In the genomic region with DNA sequence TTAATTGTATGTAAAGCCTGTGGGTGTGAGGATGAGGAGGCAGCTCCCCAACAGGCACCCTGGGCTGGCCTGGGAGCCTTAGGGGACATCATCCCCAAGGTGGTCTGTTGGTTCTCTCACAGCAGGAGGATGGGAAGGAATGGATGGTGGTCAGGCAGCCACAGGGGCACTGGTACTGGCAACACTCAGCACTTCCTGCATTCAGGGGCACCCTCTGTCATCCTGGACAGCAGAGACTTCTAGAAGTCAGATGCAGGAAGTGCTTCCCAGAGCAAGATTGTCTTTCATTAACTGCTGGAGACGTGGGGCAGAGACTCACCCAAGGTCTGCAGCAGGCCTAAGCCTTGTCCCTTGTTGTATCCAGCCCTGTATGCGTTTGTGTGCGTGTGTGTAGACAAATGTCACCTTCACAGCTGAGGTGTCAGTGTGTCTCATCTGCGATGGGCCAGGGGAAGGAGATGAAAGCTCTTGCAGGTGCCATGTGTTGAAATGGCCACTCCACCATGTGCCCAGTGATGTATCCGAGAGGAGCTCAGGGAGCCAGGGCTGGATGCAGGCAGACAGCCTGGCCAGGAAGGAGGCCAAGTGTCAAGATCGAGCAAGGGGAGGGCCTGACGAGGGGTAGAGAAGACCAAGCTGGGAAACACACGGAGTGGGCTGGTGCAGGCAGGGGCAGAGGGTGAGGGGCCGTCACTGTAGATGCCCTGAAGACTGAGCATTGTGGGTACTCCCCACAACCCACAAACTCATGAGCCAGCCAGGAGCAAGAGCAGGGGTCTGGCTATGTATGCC, we compare ENCODE assay signal across 11 cellular contexts.
DNase-seq lines count a peak whose midpoint lies in the region; ATAC-seq and TF ChIP-seq lines count a peak whose summit lies in the region.
"Had no signal": no experiment of that assay in that cellular context is flagged by ENCODE, and none has a peak within 500 bp of the region (broad histone marks: within the 10 kb centered on the region; RNA-seq: fewer than 3 reads in every experiment).

No MANE protein-coding gene starts in this region.

- intact Hi-C loops in activated CD8-positive, alpha-beta T cell treated with anti-CD3 and anti-CD28 coated beads for 36 hours (cut with micrococcal nuclease): no loop called here
- intact Hi-C loops in left ventricle myocardium inferior (cut with micrococcal nuclease): no loop called here

- ATAC-seq in activated CD8-positive, alpha-beta T cell treated with anti-CD3 and anti-CD28 coated beads for 36 hours: peak; percentile 19
- ATAC-seq in stimulated activated naive B cell treated with anti-CD40 and anti-IgM and Interleukin-4, amounts not matched to agents 10 μg/mL and 1 μg/mL and 100 μg/mL, for 72 hours (replicated peaks): no peak
- ATAC-seq: GM23338 had no signal

- TF ChIP-seq CTCF in activated CD8-positive, alpha-beta T cell treated with anti-CD3 and anti-CD28 coated beads for 36 hours (IDR thresholded peaks at IDR 0.05): no peak
- no peak for TF ChIP-seq CTCF in left ventricle myocardium inferior (IDR thresholded peaks at IDR 0.05; ENCODE audit: borderline replicate concordance)
- no peak for TF ChIP-seq CTCF in coronary artery (IDR thresholded peaks at IDR 0.05)

- H3K27me3 Mint-ChIP-seq in T-helper 1 cell treated with Interleukin-12 subunit alpha and Interleukin-12 subunit beta and Interleukin-4 antibody, amounts not matched to agents 30 μg/mL and 1 μg/mL, for 36 hours (ENCODE audit: low read depth): no peaks in the 10 kb centered on the region
- H3K27me3 Mint-ChIP-seq in activated CD8-positive, alpha-beta T cell treated with anti-CD3 and anti-CD28 coated beads for 36 hours: no peaks in the 10 kb centered on the region
- H3K27me3 Mint-ChIP-seq in stimulated activated naive B cell treated with anti-CD40 and anti-IgM and Interleukin-4, amounts not matched to agents 10 μg/mL and 1 μg/mL and 100 μg/mL, for 72 hours: no peaks in the 10 kb centered on the region

- CTCF ChIA-PET in activated CD8-positive, alpha-beta T cell treated with anti-CD3 and anti-CD28 coated beads for 36 hours (lab: Charles Lee): interaction anchor here (1.1 to 2.0 kb wide), 4 partner anchors 10 to 172 kb away, joined by 3 to 7 read pairs (median 4); no protein-coding TSS in a partner anchor

- no peaks in the 10 kb centered on the region for H3K36me3 ChIP-seq in left ventricle myocardium inferior

- peak overlapping the region; percentile 53 for H3K27ac Mint-ChIP-seq in T-helper 1 cell treated with Interleukin-12 subunit alpha and Interleukin-12 subunit beta and Interleukin-4 antibody, amounts not matched to agents 30 μg/mL and 1 μg/mL, for 36 hours
- H3K27ac Mint-ChIP-seq in activated CD8-positive, alpha-beta T cell treated with anti-CD3 and anti-CD28 coated beads for 36 hours: peak overlapping the region; percentile 70
- peak overlapping the region; percentile 68 for H3K27ac Mint-ChIP-seq in stimulated activated naive B cell treated with anti-CD40 and anti-IgM and Interleukin-4, amounts not matched to agents 10 μg/mL and 1 μg/mL and 100 μg/mL, for 72 hours
- H3K27ac Mint-ChIP-seq: GM23338 had no signal

- POLR2A ChIA-PET in activated CD8-positive, alpha-beta T cell treated with anti-CD3 and anti-CD28 coated beads for 36 hours (lab: Charles Lee): interaction anchor here (1.1 kb wide), 1 partner anchor 10 kb away, joined by 3 read pairs; no protein-coding TSS in a partner anchor

- no peaks in the 10 kb centered on the region for H3K36me3 Mint-ChIP-seq in T-helper 1 cell treated with Interleukin-12 subunit alpha and Interleukin-12 subunit beta and Interleukin-4 antibody, amounts not matched to agents 30 μg/mL and 1 μg/mL, for 36 hours (ENCODE audit: low read depth)
- H3K36me3 Mint-ChIP-seq in activated CD8-positive, alpha-beta T cell treated with anti-CD3 and anti-CD28 coated beads for 36 hours (ENCODE audit: low read depth): peaks cover 1% of the 10 kb centered on the region
- no peaks in the 10 kb centered on the region for H3K36me3 Mint-ChIP-seq in stimulated activated naive B cell treated with anti-CD40 and anti-IgM and Interleukin-4, amounts not matched to agents 10 μg/mL and 1 μg/mL and 100 μg/mL, for 72 hours

- H3K27me3 ChIP-seq in left ventricle myocardium inferior (ENCODE audit: low read depth): no peaks in the 10 kb centered on the region
- H3K27me3 ChIP-seq: testis had no signal

- no peaks in the 10 kb centered on the region for H3K9me3 ChIP-seq in left ventricle myocardium inferior (replicated peaks)
- H3K9me3 ChIP-seq: testis had no signal

- H3K4me1 ChIP-seq in left ventricle myocardium inferior: peaks cover 98% of the 10 kb centered on the region

- H3K9me3 Mint-ChIP-seq in T-helper 1 cell treated with Interleukin-12 subunit alpha and Interleukin-12 subunit beta and Interleukin-4 antibody, amounts not matched to agents 30 μg/mL and 1 μg/mL, for 36 hours: no peaks in the 10 kb centered on the region
- H3K9me3 Mint-ChIP-seq in activated CD8-positive, alpha-beta T cell treated with anti-CD3 and anti-CD28 coated beads for 36 hours: no peaks in the 10 kb centered on the region
- H3K9me3 Mint-ChIP-seq in stimulated activated naive B cell treated with anti-CD40 and anti-IgM and Interleukin-4, amounts not matched to agents 10 μg/mL and 1 μg/mL and 100 μg/mL, for 72 hours: no peaks in the 10 kb centered on the region
- H3K9me3 Mint-ChIP-seq: GM23338 had no signal

- H3K4me3 Mint-ChIP-seq in T-helper 1 cell treated with Interleukin-12 subunit alpha and Interleukin-12 subunit beta and Interleukin-4 antibody, amounts not matched to agents 30 μg/mL and 1 μg/mL, for 36 hours: no peak overlapping the region
- no peak overlapping the region for H3K4me3 Mint-ChIP-seq in activated CD8-positive, alpha-beta T cell treated with anti-CD3 and anti-CD28 coated beads for 36 hours
- H3K4me3 Mint-ChIP-seq in stimulated activated naive B cell treated with anti-CD40 and anti-IgM and Interleukin-4, amounts not matched to agents 10 μg/mL and 1 μg/mL and 100 μg/mL, for 72 hours: no peak overlapping the region
- H3K4me3 Mint-ChIP-seq: GM23338 had no signal

- DNase-seq in T-helper 1 cell (no peak), left ventricle myocardium inferior (no peak), NCI-H1436 (lab: John Stamatoyannopoulos, UW) (no peak), coronary artery (ENCODE audit: low spot score) (no peak)
- peak; percentile 18 for DNase-seq in activated CD8-positive, alpha-beta T cell treated with anti-CD3 and anti-CD28 coated beads for 36 hours
- no peak for DNase-seq in stimulated activated naive B cell treated with anti-CD40 and anti-IgM and Interleukin-4, amounts not matched to agents 10 μg/mL and 1 μg/mL and 100 μg/mL, for 72 hours
- DNase-seq in NK-92 treated with Interleukin-12 subunit alpha and Interleukin-12 subunit beta, amount 100 ng/mL, for 24 hours (lab: John Stamatoyannopoulos, UW): no peak
- DNase-seq: NCI-H1048, testis had no signal

- H3K4me3 ChIP-seq in left ventricle myocardium inferior (no peak overlapping the region), coronary artery (no peak overlapping the region)
- H3K4me3 ChIP-seq: GM23338, testis had no signal

- H3K27ac ChIP-seq in left ventricle myocardium inferior (replicated peaks): peak overlapping the region; percentile 94
- peak overlapping the region in 1 of 2 donors; percentile 73 for H3K27ac ChIP-seq in coronary artery

- H3K4me1 Mint-ChIP-seq in T-helper 1 cell treated with Interleukin-12 subunit alpha and Interleukin-12 subunit beta and Interleukin-4 antibody, amounts not matched to agents 30 μg/mL and 1 μg/mL, for 36 hours (ENCODE audit: low read depth): peaks cover 24% of the 10 kb centered on the region
- peaks cover 54% of the 10 kb centered on the region for H3K4me1 Mint-ChIP-seq in activated CD8-positive, alpha-beta T cell treated with anti-CD3 and anti-CD28 coated beads for 36 hours (ENCODE audit: low read depth)
- peaks cover 39 to 60% of the 10 kb centered on the region in 2 donors for H3K4me1 Mint-ChIP-seq in stimulated activated naive B cell treated with anti-CD40 and anti-IgM and Interleukin-4, amounts not matched to agents 10 μg/mL and 1 μg/mL and 100 μg/mL, for 72 hours
- H3K4me1 Mint-ChIP-seq: GM23338 had no signal
